8 cellular contexts compared by ENCODE assay signal in genomic region chr2:62340981-62341624, GRCh38.
A peak's percentile ranks its signal among the peaks of the same experiment; 100 is the strongest.
DNase-seq lines count a peak whose midpoint lies in the region; ATAC-seq and TF ChIP-seq lines count a peak whose summit lies in the region.

No MANE protein-coding gene starts in this region.

- H3K27me3 ChIP-seq in H7 (ENCODE audit: control insufficient read depth, insufficient read depth, low read length) = no peaks in the 10 kb centered on the region

- intact Hi-C loops in Right ventricle myocardium superior (cut with DNase I) = no loop called here

- no peaks in the 10 kb centered on the region for H3K4me1 ChIP-seq in HEK293 (ENCODE audit: control insufficient read depth, insufficient read depth, low read length)

- DNase-seq in EL = peak; percentile 25
- DNase-seq in NCI-H2196 (lab: John Stamatoyannopoulos, UW; ENCODE audit: unreplicated experiment) = peak; percentile 37
- peak; percentile 50 for DNase-seq in Right ventricle myocardium superior
- DNase-seq in DMS114 treated with DMSO at 0.1 percent for 48 hours (lab: John Stamatoyannopoulos, UW; ENCODE audit: unreplicated experiment) = no peak
- no peak for DNase-seq in H7
- DNase-seq in T-helper 9 cell = no peak
- no peak for DNase-seq in activated CD4-positive, alpha-beta T cell treated with anti-CD3 and anti-CD28 coated beads for 4 hours

- peak; percentile 88 for ATAC-seq in Right ventricle myocardium superior (ENCODE audit: poor library complexity)

- H3K36me3 ChIP-seq in HEK293 (ENCODE audit: control insufficient read depth in 2 of 2, insufficient read depth in 1 of 2, low read length in 2 of 2) = no peaks in the 10 kb centered on the region
- no peaks in the 10 kb centered on the region for H3K36me3 ChIP-seq in H7 (replicated peaks; ENCODE audit: control insufficient read depth, insufficient read depth, low read length)

- CTCF ChIA-PET in HEK293 (lab: Yijun Ruan, JAX) = interaction anchor here (0.7 kb wide), 1 partner anchor 115 kb away, joined by 4 read pairs; no protein-coding TSS in a partner anchor

- no peak for TF ChIP-seq CTCF in HEK293 (tag by site-specific recombination; IDR thresholded peaks at IDR 0.05)

- POLR2A ChIA-PET in HEK293 (lab: Yijun Ruan, JAX) = no interaction called here

- no peaks in the 10 kb centered on the region for H3K9me3 ChIP-seq in HEK293 (ENCODE audit: control insufficient read depth, insufficient read depth, low read depth, low read length)

- no peak overlapping the region for H3K27ac ChIP-seq in HEK293 (ENCODE audit: extremely low read depth, low read depth, low read length)

- H3K4me3 ChIP-seq in HEK293 (ENCODE audit: low read depth, low read length) (no peak overlapping the region), H7 (ENCODE audit: insufficient read depth, low read depth, low read length) (no peak overlapping the region)

TF ChIP-seq in HEK293, 187 proteins besides CTCF, POLR2A, EP300 and RAD21:
- TF ChIP-seq TCF7L2 (IDR thresholded peaks at IDR 0.05; ENCODE audit: borderline replicate concordance, low read depth, low read length) (no peak), ZBTB17 (tag by site-specific recombination; IDR thresholded peaks at IDR 0.05) (0 out of 2 replicates have a peak, but pooled peaks have one; percentile 20), ZNF600 (tag by site-specific recombination; IDR thresholded peaks at IDR 0.05) (peak; percentile 44; the same call in 1 of the 2 replicates)

Comparison
In these comparisons a context has a peak if more than half of its experiments do, and no peak if none do; other contexts are left out.
1. DNase-seq: peak in EL (single experiment), NCI-H2196 (single experiment) and Right ventricle myocardium superior (single experiment); none in DMS114 treated with DMSO at 0.1 percent for 48 hours (single experiment), H7 (single experiment), T-helper 9 cell (single experiment) and activated CD4-positive, alpha-beta T cell treated with anti-CD3 and anti-CD28 coated beads for 4 hours (0 of 2).